ENCODE assay signal across 18 cellular contexts in the genomic region with DNA sequence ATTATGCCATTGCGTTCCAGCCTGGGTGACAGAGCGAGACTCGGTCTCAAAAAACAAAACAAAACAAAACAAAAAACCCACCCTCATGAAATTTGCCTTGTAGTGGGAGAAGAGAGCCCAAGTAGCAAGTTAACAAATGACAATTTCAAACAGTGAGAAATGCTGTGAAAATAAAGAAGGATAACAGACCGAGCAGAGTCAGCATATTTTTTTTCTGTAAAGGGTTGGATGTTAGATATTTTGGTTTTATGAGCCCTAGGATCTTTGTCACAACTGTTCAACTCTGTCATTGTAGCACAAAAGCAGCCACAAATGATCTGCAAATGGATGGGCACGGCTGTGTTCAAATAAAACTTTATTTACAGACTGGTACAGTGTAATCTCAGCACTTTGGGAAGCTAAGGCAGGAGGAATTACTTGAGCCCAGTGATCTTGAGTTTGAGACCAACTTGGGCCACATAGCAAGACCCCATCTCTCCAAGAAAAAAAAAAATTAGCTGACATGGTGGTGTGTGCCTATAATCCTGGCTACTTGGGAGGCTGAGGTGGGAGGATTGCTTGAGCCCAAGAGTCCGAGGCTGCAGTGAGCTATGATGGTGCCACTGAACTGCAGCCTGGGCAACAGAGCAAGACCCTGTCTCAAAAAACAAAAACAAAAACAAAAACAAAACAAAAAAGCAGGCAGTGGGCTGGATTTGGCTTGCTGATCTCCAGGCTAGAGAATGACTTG.
A peak's percentile ranks its signal among the peaks of the same experiment; 100 is the strongest.
DNase-seq lines count a peak whose midpoint lies in the region; ATAC-seq, FAIRE-seq and TF ChIP-seq lines count a peak whose summit lies in the region.
"Had no signal": no experiment of that assay in that cellular context is flagged by ENCODE, and none has a peak within 500 bp of the region (broad histone marks: within the 10 kb centered on the region; RNA-seq: fewer than 3 reads in every experiment).

No MANE protein-coding gene starts in this region.

- CTCF ChIA-PET in IMR-90 (lab: Yijun Ruan, JAX): no interaction called here
- CTCF ChIA-PET in A673 (lab: Charles Lee): no interaction called here

- no peaks in the 10 kb centered on the region for H3K79me2 ChIP-seq in astrocyte (ENCODE audit: insufficient read depth, low read length)

- no peak for TF ChIP-seq RAD21 in IMR-90 (IDR thresholded peaks at IDR 0.05; ENCODE audit: low read length)

- H4K20me1 ChIP-seq in IMR-90 (ENCODE audit: insufficient read depth, low read length) (no peaks in the 10 kb centered on the region), astrocyte (ENCODE audit: insufficient read depth, low read length) (no peaks in the 10 kb centered on the region)
- H4K20me1 ChIP-seq: BLaER1 had no signal

- DNase-seq in IMR-90 (no peak), astrocyte (ENCODE audit: low read depth) (no peak), nephron progenitor cell (no peak), OCI-M2 (lab: John Stamatoyannopoulos, UW; ENCODE audit: unreplicated experiment) (no peak), A673 (ENCODE audit: low spot score) (no peak), erythroblast (lab: John Stamatoyannopoulos, UW) (no peak)
- DNase-seq: CD4-positive, alpha-beta memory T cell; DMS153; DMS79; GDM1; HCEC 1CT; HFFc6 had no signal

- no peak overlapping the region for H3K4me2 ChIP-seq in IMR-90 (ENCODE audit: low read depth, low read length)
- H3K4me2 ChIP-seq in astrocyte (ENCODE audit: low read length): no peak overlapping the region
- H3K4me2 ChIP-seq: BLaER1, KMS-11 had no signal

- H3K4me1 Mint-ChIP-seq in astrocyte (ENCODE audit: low read depth, unreplicated experiment) (peaks cover 16% of the 10 kb centered on the region), nephron progenitor cell (peaks cover 8% of the 10 kb centered on the region)

- no peak for TF ChIP-seq CTCF in IMR-90 (conservative IDR thresholded peaks at IDR 0.05; ENCODE audit: low read depth, low read length)
- TF ChIP-seq CTCF in astrocyte (IDR thresholded peaks at IDR 0.05; ENCODE audit: insufficient read depth, low read depth, low read length): no peak
- TF ChIP-seq CTCF in nephron progenitor cell (IDR thresholded peaks at IDR 0.05): no peak
- no peak for TF ChIP-seq CTCF in A673 (conservative IDR thresholded peaks at IDR 0.05; ENCODE audit: low read depth, low read length)

- no peak overlapping the region for H2AK9ac ChIP-seq in IMR-90 (replicated peaks; ENCODE audit: low read depth, low read length, poor library complexity)

- H3K4ac ChIP-seq in IMR-90 (ENCODE audit: low read depth, low read length): no peak overlapping the region

- no peak overlapping the region for H4K8ac ChIP-seq in IMR-90 (ENCODE audit: low read depth in 2 of 2, low read length in 2 of 2)

- H3K27ac Mint-ChIP-seq in astrocyte (ENCODE audit: unreplicated experiment): peak overlapping the region; percentile 82
- H3K27ac Mint-ChIP-seq in nephron progenitor cell: peak overlapping the region; percentile 48
- H3K27ac Mint-ChIP-seq: HFFc6 had no signal

- H3K56ac ChIP-seq in IMR-90 (ENCODE audit: extremely low read depth, insufficient read depth, low read length): no peak overlapping the region

- H2BK5ac ChIP-seq in IMR-90 (ENCODE audit: low read depth, low read length, poor library complexity, severe bottlenecking): no peak overlapping the region

- no peak overlapping the region for H2AK5ac ChIP-seq in IMR-90 (ENCODE audit: low read depth, low read length)

- in situ Hi-C loops in IMR-90 (cut with MboI; ENCODE audit: low sequenced_read_pairs): no loop called here

- H3K27ac ChIP-seq in IMR-90 (ENCODE audit: insufficient read depth, low read length): no peak overlapping the region
- no peak overlapping the region for H3K27ac ChIP-seq in astrocyte (ENCODE audit: low read depth, low read length)
- H3K27ac ChIP-seq in A673 (ENCODE audit: low read depth, low read length, poor library complexity, severe bottlenecking): no peak overlapping the region
- H3K27ac ChIP-seq: BLaER1, KMS-11 had no signal

- no peaks in the 10 kb centered on the region for H3K79me1 ChIP-seq in IMR-90 (ENCODE audit: low read depth in 1 of 2, low read length in 2 of 2)

- no peak overlapping the region for H2BK15ac ChIP-seq in IMR-90 (ENCODE audit: low read depth, low read length)

- peaks cover 5% of the 10 kb centered on the region; the same call in 1 of the 2 replicates for H3K9me1 ChIP-seq in IMR-90 (ENCODE audit: insufficient read depth, low read length)

- WGBS in IMR-90 (ENCODE audit: extremely low coverage in 2 of 2, insufficient read length in 1 of 2), 2 experiments: no CpG with 5 or more reads among the region's 6 CpGs

- no peak overlapping the region for H2BK20ac ChIP-seq in IMR-90 (ENCODE audit: low read depth, low read length)

- dilution Hi-C loops in IMR-90 (cut with HindIII; ENCODE audit: low sequenced_read_pairs, unreplicated experiment): no loop called here

- no peak for ATAC-seq in IMR-90 (ENCODE audit: low read depth)
- ATAC-seq in GM18907 (IDR thresholded peaks at IDR 0.05; ENCODE audit: unreplicated experiment): no peak

- no peak overlapping the region for H3K23ac ChIP-seq in IMR-90 (ENCODE audit: low read depth, low read length)

- no peak for FAIRE-seq in astrocyte (lab: Jason Lieb, UNC)
- FAIRE-seq: A204.1, HTR-8/SVneo had no signal

- H3K4me3 ChIP-seq in IMR-90 (ENCODE audit: insufficient read depth, low read depth, low read length): no peak overlapping the region
- H3K4me3 ChIP-seq in astrocyte (ENCODE audit: insufficient read depth, low read depth, low read length): no peak overlapping the region
- no peak overlapping the region for H3K4me3 ChIP-seq in A673 (ENCODE audit: low read depth, low read length, poor library complexity, severe bottlenecking)
- H3K4me3 ChIP-seq: BLaER1 had no signal

- no peak overlapping the region for H4K5ac ChIP-seq in IMR-90 (ENCODE audit: low read depth, low read length)

- intact Hi-C loops in IMR-90 (cut with micrococcal nuclease): no loop called here
- intact Hi-C loops in A673 (cut with micrococcal nuclease; ENCODE audit: unreplicated experiment): loop anchor here (5.0 kb wide), 1 partner anchor 261 kb away; no protein-coding TSS in a partner anchor

- H2BK120ac ChIP-seq in IMR-90 (ENCODE audit: low read depth, low read length): no peak overlapping the region

- BruUV-seq in IMR-90 (replicated peaks; lab: Mats Ljungman, UMichigan): no TSS peak
- no TSS peak for BruUV-seq in A673 (replicated peaks; lab: Mats Ljungman, UMichigan)

- H3K18ac ChIP-seq in IMR-90 (ENCODE audit: low read depth, low read length): no peak overlapping the region

- POLR2A ChIA-PET in IMR-90 (lab: Charles Lee; ENCODE audit: unreplicated experiment): no interaction called here
- POLR2A ChIA-PET in A673 (lab: Charles Lee; ENCODE audit: low non-redundant PET): no interaction called here

- no peak overlapping the region for H3K14ac ChIP-seq in IMR-90 (replicated peaks; ENCODE audit: low read depth, low read length)

- no peak overlapping the region for H2AFZ ChIP-seq in IMR-90 (replicated peaks; ENCODE audit: low read length, poor library complexity)
- no peak overlapping the region for H2AFZ ChIP-seq in astrocyte (ENCODE audit: low read depth, low read length)

- no peaks in the 10 kb centered on the region for H3K36me3 Mint-ChIP-seq in astrocyte (ENCODE audit: low read depth, unreplicated experiment)
- H3K36me3 Mint-ChIP-seq in nephron progenitor cell (ENCODE audit: low read depth): no peaks in the 10 kb centered on the region
- H3K36me3 Mint-ChIP-seq: CD14-positive monocyte; CD4-positive, alpha-beta memory T cell had no signal

- H3K36me3 ChIP-seq in IMR-90 (ENCODE audit: control insufficient read depth, insufficient read depth, low read length): no peaks in the 10 kb centered on the region
- no peaks in the 10 kb centered on the region for H3K36me3 ChIP-seq in astrocyte (ENCODE audit: insufficient read depth, low read length)
- H3K36me3 ChIP-seq in A673 (ENCODE audit: insufficient read depth, low read length, poor library complexity, severe bottlenecking): no peaks in the 10 kb centered on the region
- H3K36me3 ChIP-seq: BLaER1 had no signal

- H3K9me3 ChIP-seq in IMR-90 (ENCODE audit: control insufficient read depth, insufficient read depth, low read length): no peaks in the 10 kb centered on the region
- H3K9me3 ChIP-seq in astrocyte (ENCODE audit: insufficient read depth, low read depth, low read length): no peaks in the 10 kb centered on the region
- no peaks in the 10 kb centered on the region for H3K9me3 ChIP-seq in A673 (ENCODE audit: low read depth, low read length, poor library complexity, severe bottlenecking)
- H3K9me3 ChIP-seq: BLaER1 had no signal

- no peaks in the 10 kb centered on the region for H3K27me3 Mint-ChIP-seq in astrocyte (ENCODE audit: low read depth, unreplicated experiment)
- H3K27me3 Mint-ChIP-seq in nephron progenitor cell (ENCODE audit: low read depth, poor library complexity): peaks cover 3% of the 10 kb centered on the region

- no peak overlapping the region for H3K9ac ChIP-seq in IMR-90 (ENCODE audit: low read depth, low read length)
- H3K9ac ChIP-seq in astrocyte (ENCODE audit: low read length): no peak overlapping the region
- H3K9ac ChIP-seq: BLaER1, KMS-11 had no signal

- H3K4me3 Mint-ChIP-seq in astrocyte (ENCODE audit: unreplicated experiment) (no peak overlapping the region), nephron progenitor cell (no peak overlapping the region)
- H3K4me3 Mint-ChIP-seq: CD14-positive monocyte; CD4-positive, alpha-beta memory T cell; HFFc6 had no signal

- H3K27me3 ChIP-seq in IMR-90 (ENCODE audit: control insufficient read depth, insufficient read depth, low read length) (no peaks in the 10 kb centered on the region), astrocyte (ENCODE audit: insufficient read depth, low read length) (no peaks in the 10 kb centered on the region), A673 (replicated peaks; ENCODE audit: insufficient read depth, low read depth, low read length, poor library complexity) (no peaks in the 10 kb centered on the region)
- H3K27me3 ChIP-seq: BLaER1 had no signal

- H3K9me3 Mint-ChIP-seq in astrocyte (ENCODE audit: unreplicated experiment) (no peaks in the 10 kb centered on the region), nephron progenitor cell (no peaks in the 10 kb centered on the region)
- H3K9me3 Mint-ChIP-seq: CD4-positive, alpha-beta memory T cell; HFFc6 had no signal

- no peak for TF ChIP-seq POLR2A in IMR-90 (IDR thresholded peaks at IDR 0.05; ENCODE audit: low read depth, low read length)
- no peak for TF ChIP-seq POLR2A in erythroblast (IDR thresholded peaks at IDR 0.05; ENCODE audit: low read length)

- no peaks in the 10 kb centered on the region for H3K4me1 ChIP-seq in IMR-90 (ENCODE audit: control insufficient read depth, insufficient read depth, low read length)
- peaks cover 5% of the 10 kb centered on the region for H3K4me1 ChIP-seq in astrocyte (ENCODE audit: insufficient read depth, low read length)
- peaks cover 6% of the 10 kb centered on the region for H3K4me1 ChIP-seq in A673 (ENCODE audit: insufficient read depth, low read length, poor library complexity, severe bottlenecking)

- H4K91ac ChIP-seq in IMR-90 (ENCODE audit: insufficient read depth, low read depth, low read length): no peak overlapping the region

TF ChIP-seq in IMR-90, 13 proteins besides CTCF, POLR2A, EP300 and RAD21 (continues in another document):
- 0 out of 2 replicates have a peak, but pooled peaks have one; percentile 47 for TF ChIP-seq MAFK (IDR thresholded peaks at IDR 0.05; ENCODE audit: low read depth, low read length)
- no peak for TF ChIP-seq CEBPB (IDR thresholded peaks at IDR 0.05; ENCODE audit: low read depth, low read length)
